ENCODE assay signal across 8 cellular contexts in the genomic region with DNA sequence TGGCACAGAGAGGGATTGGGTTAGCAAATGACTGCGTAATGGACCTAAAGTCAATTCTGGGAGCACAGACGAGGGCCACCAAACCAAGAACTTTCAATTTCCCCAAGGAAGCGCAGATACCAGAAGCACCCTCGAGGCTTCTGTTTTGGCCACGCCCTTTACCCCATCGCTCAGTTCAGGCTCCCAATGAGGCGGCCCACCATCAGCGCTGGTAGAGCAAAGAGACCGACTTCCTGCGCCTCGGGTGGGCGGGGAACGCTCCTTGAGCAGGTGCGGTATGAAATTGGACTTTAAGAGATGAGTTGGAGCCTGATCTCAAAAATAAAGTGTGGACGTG. TPM values are rescaled to one million over a fixed set of nuclear protein-coding genes. Genes with fewer than 3 reads are reported as not detected.
DNase-seq lines count a peak whose midpoint lies in the region; ATAC-seq, FAIRE-seq and TF ChIP-seq lines count a peak whose summit lies in the region.

No MANE protein-coding gene starts in this region.

- H3K4me3 ChIP-seq in GM23338 (peak overlapping the region; percentile 99), right atrium auricular region (peak overlapping the region; percentile 58 to 66), gastrocnemius medialis (peak overlapping the region; percentile 57 to 68 (median 64))

- H3K27me3 ChIP-seq in GM23338 (ENCODE audit: insufficient read depth) (peaks cover 42% of the 10 kb centered on the region), right atrium auricular region (no peaks in the 10 kb centered on the region), gastrocnemius medialis (peaks cover 0 to 13% (median 0%) of the 10 kb centered on the region in 3 donors)

- H3K9me3 ChIP-seq in T-helper 17 cell (ENCODE audit: control insufficient read depth, low read length, poor library complexity, severe bottlenecking) (no peaks in the 10 kb centered on the region), right atrium auricular region (no peaks in the 10 kb centered on the region), gastrocnemius medialis (no peaks in the 10 kb centered on the region)

- H3K36me3 Mint-ChIP-seq in GM23338 (ENCODE audit: low read depth) (no peaks in the 10 kb centered on the region; the same call in 2 of the 3 replicates), T-helper 17 cell (ENCODE audit: low read depth) (peaks cover 9% of the 10 kb centered on the region)

- H2AFZ ChIP-seq in GM23338 = peak overlapping the region; percentile 100

- peak overlapping the region; percentile 85 for H3K4me3 Mint-ChIP-seq in GM23338
- peak overlapping the region; percentile 77 for H3K4me3 Mint-ChIP-seq in T-helper 17 cell

- no peak overlapping the region for H3K27ac Mint-ChIP-seq in GM23338
- no peak overlapping the region for H3K27ac Mint-ChIP-seq in T-helper 17 cell

- intact Hi-C loops in gastrocnemius medialis (cut with DNase I; ENCODE audit: low total_unique reads) = loop anchor here (5.0 kb wide), 1 partner anchor 38 kb away; no protein-coding TSS in a partner anchor

- ATAC-seq in GM23338 = peak; percentile 48
- ATAC-seq in T-helper 17 cell = no peak
- ATAC-seq in gastrocnemius medialis = no peak

- H3K9me2 ChIP-seq in GM23338 (ENCODE audit: insufficient read depth) = no peaks in the 10 kb centered on the region

- DNase-seq in GM23338 (ENCODE audit: low spot score) (peak; percentile 76), T-helper 17 cell (no peak), right atrium auricular region (ENCODE audit: low spot score) (no peak), gastrocnemius medialis (no peak), urothelium cell line (ENCODE audit: low spot score) (no peak), glomerular visceral epithelial cell (ENCODE audit: extremely low spot score) (no peak), globus pallidus (ENCODE audit: low spot score) (no peak), dermis blood vessel endothelial cell (no peak)

- no peak for TF ChIP-seq CTCF in GM23338 (conservative IDR thresholded peaks at IDR 0.05; ENCODE audit: low read depth in 2 of 2)
- TF ChIP-seq CTCF in right atrium auricular region (IDR thresholded peaks at IDR 0.05) = no peak
- no peak for TF ChIP-seq CTCF in gastrocnemius medialis (IDR thresholded peaks at IDR 0.05 in 4 of 5, conservative IDR thresholded peaks at IDR 0.05 in 1 of 5)

- H3K4me2 ChIP-seq in GM23338 = peak overlapping the region; percentile 100

- H3K4me1 ChIP-seq in GM23338 (ENCODE audit: insufficient read depth) = peaks cover 6% of the 10 kb centered on the region
- H3K4me1 ChIP-seq in right atrium auricular region = peaks cover 0 to 30% of the 10 kb centered on the region in 2 donors
- peaks cover 7 to 15% of the 10 kb centered on the region in 2 donors for H3K4me1 ChIP-seq in gastrocnemius medialis

- TF ChIP-seq POLR2A in gastrocnemius medialis (IDR thresholded peaks at IDR 0.05) = no peak

- H3K27ac ChIP-seq in GM23338 (ENCODE audit: low read depth) = 0 out of 2 replicates have a peak overlapping the region, but pooled peaks have one; percentile 76
- H3K27ac ChIP-seq in right atrium auricular region = peak overlapping the region in 1 of 2 donors; percentile 85
- H3K27ac ChIP-seq in gastrocnemius medialis = peak overlapping the region in 2 of 4 donors; percentile 39 to 74

- FAIRE-seq in urothelium cell line (lab: Jason Lieb, UNC) = no peak

- in situ Hi-C loops in gastrocnemius medialis (cut with MboI; ENCODE audit: low sequenced_read_pairs in 4 of 4) = no loop called here

- H3K4me1 Mint-ChIP-seq in GM23338 (peaks cover 21% of the 10 kb centered on the region), T-helper 17 cell (peaks cover 11% of the 10 kb centered on the region)

- peaks cover 25% of the 10 kb centered on the region for H3K27me3 Mint-ChIP-seq in GM23338 (ENCODE audit: insufficient read depth, low read depth, poor library complexity)
- peaks cover 83% of the 10 kb centered on the region for H3K27me3 Mint-ChIP-seq in T-helper 17 cell

- no peaks in the 10 kb centered on the region for H3K36me3 ChIP-seq in GM23338 (ENCODE audit: insufficient read depth)
- H3K36me3 ChIP-seq in right atrium auricular region = no peaks in the 10 kb centered on the region
- H3K36me3 ChIP-seq in gastrocnemius medialis = no peaks in the 10 kb centered on the region

- H3K79me2 ChIP-seq in GM23338 (replicated peaks; ENCODE audit: insufficient read depth) = peaks cover 24% of the 10 kb centered on the region

- H3K9me3 Mint-ChIP-seq in GM23338 = no peaks in the 10 kb centered on the region; the same call in 2 of the 3 replicates

- peaks cover 13% of the 10 kb centered on the region; the same call in 1 of the 2 replicates for H3F3A ChIP-seq in GM23338 (replicated peaks; ENCODE audit: low read depth)

- no peaks in the 10 kb centered on the region; the same call in 1 of the 2 replicates for H4K20me1 ChIP-seq in GM23338 (replicated peaks; ENCODE audit: insufficient read depth)

TF ChIP-seq in GM23338, 12 proteins besides CTCF, POLR2A, EP300 and RAD21 (continues in another document):
- TF ChIP-seq ZNF114 (CRISPR knock-in tag; IDR thresholded peaks at IDR 0.05) = no peak
- no peak for TF ChIP-seq REST (IDR thresholded peaks at IDR 0.05; ENCODE audit: unreplicated experiment)
- TF ChIP-seq POLR2AphosphoS5 (IDR thresholded peaks at IDR 0.05; ENCODE audit: low read depth) = no peak; the same call in 1 of the 2 replicates
- TF ChIP-seq JUNB (IDR thresholded peaks at IDR 0.05; ENCODE audit: unreplicated experiment) = no peak
- no peak for TF ChIP-seq STAT1 (IDR thresholded peaks at IDR 0.05; ENCODE audit: unreplicated experiment)

RNA-seq across cellular contexts. Expression of gene SPSB4, which starts 0.6 kb away (rescaled TPM):
- total RNA-seq in GM23338 (2014; rRNA removed; shearing (Covaris generic)) = 20.1 and 25.9 TPM in 2 replicates
- 6.6 and 6.7 TPM in 2 replicates for polyA plus RNA-seq in GM23338 (2016; fragmentation: Nextera tagmentation; extraction: Ambion mirVana)
- not detected for total RNA-seq in T-helper 17 cell
- total RNA-seq in right atrium auricular region = 1 to 10 TPM; 1.8 to 6.9 TPM
- total RNA-seq in gastrocnemius medialis = under 1 TPM in 2 of 4 donors, not detected in 2; 0.35 to 0.81 TPM
- 0.05 TPM in 1 of 2 replicates, not detected in the other for total RNA-seq in dermis blood vessel endothelial cell
